In the genomic region with DNA sequence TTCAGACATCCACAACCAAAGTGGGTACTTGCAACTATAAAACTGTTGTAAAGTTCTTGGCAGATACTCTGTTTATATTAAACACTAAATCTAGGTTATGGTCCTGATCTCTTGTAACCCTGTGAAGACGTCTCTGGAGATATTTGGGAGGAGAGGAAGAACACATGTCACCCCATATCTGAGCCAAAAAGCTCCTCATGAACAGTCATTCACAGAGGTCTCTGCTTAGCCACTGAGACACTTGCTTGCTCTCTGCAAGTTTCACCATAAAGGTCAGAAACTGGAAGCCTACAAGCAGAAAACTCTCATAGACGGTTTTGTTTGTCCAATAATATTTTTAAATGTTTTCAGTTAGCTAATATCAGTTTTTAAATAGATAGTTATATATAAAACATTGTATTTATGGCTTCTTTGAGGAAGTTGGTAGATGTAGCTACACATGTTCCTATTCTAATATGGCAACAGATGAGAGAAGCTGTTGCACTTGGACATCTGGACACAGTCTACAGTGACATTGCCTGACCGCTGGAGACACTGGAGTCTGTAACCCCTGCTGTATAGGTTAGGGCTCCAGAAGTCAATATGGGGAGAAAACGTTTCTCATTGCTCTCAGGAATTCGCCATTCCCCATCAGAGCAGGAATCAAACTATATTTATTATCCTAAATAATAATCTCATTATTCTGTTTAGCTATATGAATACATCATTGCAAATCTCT, we compare ENCODE assay signal across 19 cellular contexts.
"Had no signal": no experiment of that assay in that cellular context is flagged by ENCODE, and none has a peak within 500 bp of the region (broad histone marks: within the 10 kb centered on the region; RNA-seq: fewer than 3 reads in every experiment).

No MANE protein-coding gene starts in this region.

- H3K27me3 ChIP-seq: dorsolateral prefrontal cortex, foreskin keratinocyte, neutrophil, right lobe of liver, suprapubic skin, thyroid gland had no signal

- DNase-seq: cortex of kidney; dorsolateral prefrontal cortex; effector CD8-positive, alpha-beta T cell; foreskin keratinocyte; immature natural killer cell; left ventricle myocardium superior; naive thymus-derived CD4-positive, alpha-beta T cell; psoas muscle; retina; right lobe of liver; stimulated activated CD4-positive, alpha-beta T cell treated with anti-CD3 and anti-CD28 coated beads, Interleukin-4, amount 100 ng/mL, for 1 hour; stimulated activated CD8-positive, alpha-beta memory T cell treated with anti-CD3 and anti-CD28 coated beads, Interleukin-4, amount 100 ng/mL, for 48 hours; stimulated activated naive CD8-positive, alpha-beta T cell treated with anti-CD3 and anti-CD28 coated beads, Interleukin-15, Interleukin-2, amounts not matched to agents 100 U/mL and 50 U/mL, for 24 hours; thyroid gland had no signal

- H3K9me3 ChIP-seq: neutrophil, psoas muscle, right lobe of liver, suprapubic skin, thyroid gland had no signal

- H3K36me3 Mint-ChIP-seq: immature natural killer cell; naive thymus-derived CD4-positive, alpha-beta T cell; stimulated activated effector memory CD8-positive, alpha-beta T cell treated with anti-CD3 and anti-CD28 coated beads, Interleukin-12 subunit alpha, Interleukin-12 subunit beta, amount 100 ng/mL, for 72 hours; type B pancreatic cell had no signal

- H3K27ac Mint-ChIP-seq: immature natural killer cell; naive thymus-derived CD4-positive, alpha-beta T cell; stimulated activated effector memory CD8-positive, alpha-beta T cell treated with anti-CD3 and anti-CD28 coated beads, Interleukin-12 subunit alpha, Interleukin-12 subunit beta, amount 100 ng/mL, for 72 hours; type B pancreatic cell had no signal

- H3K4me1 Mint-ChIP-seq: immature natural killer cell; naive thymus-derived CD4-positive, alpha-beta T cell; stimulated activated effector memory CD8-positive, alpha-beta T cell treated with anti-CD3 and anti-CD28 coated beads, Interleukin-12 subunit alpha, Interleukin-12 subunit beta, amount 100 ng/mL, for 72 hours had no signal

- H3K4me1 ChIP-seq: foreskin keratinocyte, psoas muscle, right lobe of liver, suprapubic skin, thyroid gland had no signal

- H3K9me3 Mint-ChIP-seq: stimulated activated effector memory CD8-positive, alpha-beta T cell treated with anti-CD3 and anti-CD28 coated beads, Interleukin-12 subunit alpha, Interleukin-12 subunit beta, amount 100 ng/mL, for 72 hours; type B pancreatic cell had no signal

- ATAC-seq: esophagus mucosa; foreskin keratinocyte; left ventricle myocardium superior; naive thymus-derived CD4-positive, alpha-beta T cell; psoas muscle; stimulated activated effector memory CD8-positive, alpha-beta T cell treated with anti-CD3 and anti-CD28 coated beads, Interleukin-12 subunit alpha, Interleukin-12 subunit beta, amount 100 ng/mL, for 72 hours; stimulated activated naive CD8-positive, alpha-beta T cell treated with anti-CD3 and anti-CD28 coated beads, Interleukin-15, Interleukin-2, amounts not matched to agents 100 U/mL and 50 U/mL, for 24 hours had no signal

- H3K4me3 ChIP-seq: dorsolateral prefrontal cortex, psoas muscle, right lobe of liver, suprapubic skin, thyroid gland had no signal

- H3K36me3 ChIP-seq: neutrophil, right lobe of liver, suprapubic skin, thyroid gland had no signal

- H3K27ac ChIP-seq: dorsolateral prefrontal cortex, foreskin keratinocyte, neutrophil, psoas muscle, right lobe of liver, suprapubic skin, thyroid gland had no signal

- H3K4me3 Mint-ChIP-seq: immature natural killer cell; naive thymus-derived CD4-positive, alpha-beta T cell; stimulated activated effector memory CD8-positive, alpha-beta T cell treated with anti-CD3 and anti-CD28 coated beads, Interleukin-12 subunit alpha, Interleukin-12 subunit beta, amount 100 ng/mL, for 72 hours; type B pancreatic cell had no signal
